ENCODE assay signal across 17 cellular contexts in genomic region chr18:67776929-67777328, GRCh38.
DNase-seq lines count a peak whose midpoint lies in the region; ATAC-seq and TF ChIP-seq lines count a peak whose summit lies in the region.
"Had no signal": no experiment of that assay in that cellular context is flagged by ENCODE, and none has a peak within 500 bp of the region (broad histone marks: within the 10 kb centered on the region; RNA-seq: fewer than 3 reads in every experiment).

No MANE protein-coding gene starts in this region.

- H2AFZ ChIP-seq in fibroblast of lung (ENCODE audit: low read length), result no peak overlapping the region

- no peak overlapping the region for H3K9ac ChIP-seq in fibroblast of lung (ENCODE audit: insufficient read depth, low read length)

- no peak overlapping the region for H3K27ac ChIP-seq in fibroblast of lung (ENCODE audit: insufficient read depth, low read length)
- H3K27ac ChIP-seq: SJSA1 had no signal

- H3K79me2 ChIP-seq in fibroblast of lung (ENCODE audit: control insufficient read depth, insufficient read depth, low read length), result no peaks in the 10 kb centered on the region

- no peaks in the 10 kb centered on the region for H3K9me3 ChIP-seq in fibroblast of lung (ENCODE audit: control insufficient read depth, insufficient read depth, low read depth, low read length)
- H3K9me3 ChIP-seq: SJSA1 had no signal

- H4K20me1 ChIP-seq in fibroblast of lung (ENCODE audit: control insufficient read depth, extremely low read depth, insufficient read depth, low read length), result no peaks in the 10 kb centered on the region

- H3K4me1 ChIP-seq in fibroblast of lung (ENCODE audit: control insufficient read depth, extremely low read depth, insufficient read depth, low read length), result peaks cover 2% of the 10 kb centered on the region
- H3K4me1 ChIP-seq: SJSA1 had no signal

- H3K4me3 ChIP-seq in fibroblast of lung (replicated peaks in 1 of 4; ENCODE audit: control extremely low read depth in 1 of 4, insufficient read depth in 1 of 4, low read depth in 3 of 4, low read length in 4 of 4), result no peak overlapping the region
- H3K4me3 ChIP-seq: SJSA1, smooth muscle cell had no signal

- H3K27me3 ChIP-seq in fibroblast of lung (ENCODE audit: control insufficient read depth, insufficient read depth, low read length), result no peaks in the 10 kb centered on the region
- H3K27me3 ChIP-seq: SJSA1 had no signal

- TF ChIP-seq CTCF in fibroblast of lung (conservative IDR thresholded peaks at IDR 0.05 in 1 of 2, IDR thresholded peaks at IDR 0.05 in 1 of 2; ENCODE audit: low read depth in 1 of 2, low read length in 2 of 2), result no peak

- no peaks in the 10 kb centered on the region for H3K36me3 ChIP-seq in fibroblast of lung (ENCODE audit: control insufficient read depth, insufficient read depth, low read length)
- H3K36me3 ChIP-seq: SJSA1 had no signal

- ATAC-seq in GM21423 (IDR thresholded peaks at IDR 0.05; ENCODE audit: unreplicated experiment), result no peak
- ATAC-seq: activated T-helper 17 cell treated with anti-CD3 and anti-CD28 coated beads, Interleukin-2, amount 50 U/mL, for 72 hours; effector memory CD8-positive, alpha-beta T cell; left colon had no signal

- no peak overlapping the region for H3K4me2 ChIP-seq in fibroblast of lung (ENCODE audit: extremely low read depth, insufficient read depth, low read length)
- H3K4me2 ChIP-seq: smooth muscle cell had no signal

- DNase-seq in CD1c-positive myeloid dendritic cell (ENCODE audit: extremely low spot score), result peak; percentile 3
- DNase-seq in ELR (ENCODE audit: low read depth), result peak; percentile 15
- peak; percentile 19 for DNase-seq in RPMI8226
- DNase-seq in fibroblast of lung (ENCODE audit: low read depth in 2 of 2), result peak; percentile 25 to 60
- no peak for DNase-seq in activated CD4-positive, alpha-beta T cell treated with anti-CD3 and anti-CD28 coated beads for 4 hours
- no peak for DNase-seq in RKO (ENCODE audit: low spot score)
- DNase-seq: activated CD4-positive, CD25-positive, alpha-beta regulatory T cell treated with anti-CD3 and anti-CD28 coated beads, Interleukin-2, amount 50 U/mL, for 72 hours; effector memory CD8-positive, alpha-beta T cell; H9; left colon; NCI-H226; OCI-M1; stimulated activated CD4-positive, alpha-beta T cell treated with anti-CD3 and anti-CD28 coated beads, Interleukin-4, amount 100 ng/mL, for 24 hours had no signal

Comparison
In these comparisons a context has a peak if more than half of its experiments do, and no peak if none do; other contexts are left out.
1. DNase-seq: peak in CD1c-positive myeloid dendritic cell (single experiment), ELR (single experiment), RPMI8226 (single experiment) and fibroblast of lung (2 of 2); none in activated CD4-positive, alpha-beta T cell treated with anti-CD3 and anti-CD28 coated beads for 4 hours (0 of 2) and RKO (single experiment).